In the genomic region with DNA sequence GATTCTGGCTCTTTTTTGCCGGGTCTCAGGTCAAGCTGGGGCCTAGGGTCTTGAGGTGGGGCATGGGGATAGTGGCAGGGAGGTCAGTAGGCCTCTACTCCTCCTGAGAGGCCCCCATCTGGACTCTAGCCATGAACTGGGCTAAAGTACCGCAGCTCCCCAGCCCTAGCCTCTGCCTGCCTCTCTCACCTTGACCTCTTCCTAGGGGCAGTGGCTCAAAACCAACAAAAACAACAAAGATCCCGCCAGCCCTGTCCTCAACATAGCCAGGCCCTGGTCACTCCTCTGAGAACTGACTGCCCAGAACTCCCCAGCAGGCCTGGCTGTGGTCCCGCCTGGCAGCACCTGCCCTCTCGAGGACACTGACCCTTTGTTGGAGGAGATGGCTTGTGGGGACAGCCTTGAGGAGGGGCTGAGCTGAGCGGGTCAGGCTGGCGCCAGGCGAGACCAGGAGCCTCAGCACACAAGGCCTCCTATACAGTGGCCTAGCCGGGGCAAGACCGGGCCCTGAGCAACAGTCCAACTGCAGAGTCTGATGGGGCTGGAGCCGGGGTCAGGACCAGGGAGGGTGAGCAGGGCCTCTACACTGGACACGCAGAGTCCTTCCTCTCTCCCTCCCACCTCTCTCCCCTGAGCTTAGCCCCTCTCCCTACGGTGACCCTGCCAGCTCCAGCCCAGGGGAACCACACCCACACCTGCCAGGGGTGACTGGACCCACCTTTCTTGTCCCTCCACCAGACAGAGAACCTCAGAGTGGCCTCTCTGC, we compare ENCODE assay signal across 1 cellular context.
TF ChIP-seq lines count a peak whose summit lies in the region.

No MANE protein-coding gene starts in this region.

TF ChIP-seq in SK-N-SH, 30 proteins besides CTCF, POLR2A, EP300 and RAD21 (continued from another document):
- TF ChIP-seq, protein P1, sequence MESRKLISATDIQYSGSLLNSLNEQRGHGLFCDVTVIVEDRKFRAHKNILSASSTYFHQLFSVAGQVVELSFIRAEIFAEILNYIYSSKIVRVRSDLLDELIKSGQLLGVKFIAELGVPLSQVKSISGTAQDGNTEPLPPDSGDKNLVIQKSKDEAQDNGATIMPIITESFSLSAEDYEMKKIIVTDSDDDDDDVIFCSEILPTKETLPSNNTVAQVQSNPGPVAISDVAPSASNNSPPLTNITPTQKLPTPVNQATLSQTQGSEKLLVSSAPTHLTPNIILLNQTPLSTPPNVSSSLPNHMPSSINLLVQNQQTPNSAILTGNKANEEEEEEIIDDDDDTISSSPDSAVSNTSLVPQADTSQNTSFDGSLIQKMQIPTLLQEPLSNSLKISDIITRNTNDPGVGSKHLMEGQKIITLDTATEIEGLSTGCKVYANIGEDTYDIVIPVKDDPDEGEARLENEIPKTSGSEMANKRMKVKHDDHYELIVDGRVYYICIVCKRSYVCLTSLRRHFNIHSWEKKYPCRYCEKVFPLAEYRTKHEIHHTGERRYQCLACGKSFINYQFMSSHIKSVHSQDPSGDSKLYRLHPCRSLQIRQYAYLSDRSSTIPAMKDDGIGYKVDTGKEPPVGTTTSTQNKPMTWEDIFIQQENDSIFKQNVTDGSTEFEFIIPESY (IDR thresholded peaks at IDR 0.05; ENCODE audit: borderline replicate concordance, low read depth) = no peak
TF ChIP-seq in SK-N-SH: peak in this region for 0.
